Comparison of ENCODE assay signal across 30 cellular contexts in the genomic region with DNA sequence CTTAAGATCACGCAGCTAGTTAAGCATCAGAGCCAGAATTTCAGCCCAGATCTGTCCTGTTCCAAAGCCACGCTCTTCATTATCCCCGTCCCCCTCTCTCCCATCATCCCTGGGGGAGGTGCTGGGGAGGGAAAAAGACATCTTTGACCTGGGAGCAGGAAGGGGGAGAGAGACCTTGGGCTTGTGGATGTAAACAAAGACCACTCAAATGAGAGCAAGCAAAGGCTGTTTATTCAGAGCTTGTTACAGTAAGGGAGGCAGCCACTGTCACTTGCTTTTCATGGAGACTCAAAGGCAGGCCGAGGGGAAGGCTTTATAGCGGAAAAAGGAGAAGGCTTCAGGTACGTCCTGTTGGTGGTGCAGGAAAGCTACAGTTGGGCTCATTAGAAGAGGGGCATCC. TPM values are rescaled to one million over a fixed set of nuclear protein-coding genes. Genes with fewer than 3 reads are reported as not detected.
"Had no signal": no experiment of that assay in that cellular context is flagged by ENCODE, and none has a peak within 500 bp of the region (broad histone marks: within the 10 kb centered on the region; RNA-seq: fewer than 3 reads in every experiment).

No MANE protein-coding gene starts in this region.

- ATAC-seq: activated CD8-positive, alpha-beta T cell treated with anti-CD3 and anti-CD28 coated beads, Interleukin-2, amount 10 ng/mL, durations not matched to agents 7 days and 5 days had no signal

- H3K36me3 Mint-ChIP-seq: activated naive CD4-positive, alpha-beta T cell treated with anti-CD3 and anti-CD28 coated beads, Interleukin-2, amount 50 U/mL, for 24 hours; activated naive CD8-positive, alpha-beta T cell treated with anti-CD3 and anti-CD28 coated beads, Interleukin-2, amount 10 ng/mL, durations not matched to agents 7 days and 5 days had no signal

- H3K9me3 Mint-ChIP-seq: activated CD4-positive, alpha-beta T cell treated with anti-CD3 and anti-CD28 coated beads, Interleukin-2, amount 10 ng/mL, durations not matched to agents 24 days and 14 days; activated naive CD4-positive, alpha-beta T cell treated with anti-CD3 and anti-CD28 coated beads, Interleukin-2, amount 50 U/mL, for 24 hours; activated naive CD8-positive, alpha-beta T cell treated with anti-CD3 and anti-CD28 coated beads, Interleukin-2, amount 10 ng/mL, durations not matched to agents 7 days and 5 days; activated T-cell treated with anti-CD3 and anti-CD28 coated beads, Interleukin-2, amount 50 U/mL, for 24 hours; activated T-helper 2 cell treated with anti-CD3 and anti-CD28 coated beads, Interferon-gamma antibody, Interleukin-2, Interleukin-4, amounts not matched to agents 10 μg/mL and 5 μg/mL and 100 μg/mL, durations not matched to agents 14 hours and 24 hours and 36 hours had no signal

- H3K27ac Mint-ChIP-seq: activated CD4-positive, alpha-beta T cell treated with anti-CD3 and anti-CD28 coated beads, Interleukin-2, amount 10 ng/mL, durations not matched to agents 24 days and 14 days; activated CD8-positive, alpha-beta T cell treated with anti-CD3 and anti-CD28 coated beads, Interleukin-2, amount 10 ng/mL, durations not matched to agents 7 days and 5 days; activated naive CD4-positive, alpha-beta T cell treated with anti-CD3 and anti-CD28 coated beads, Interleukin-2, amount 50 U/mL, for 24 hours; activated naive CD8-positive, alpha-beta T cell treated with anti-CD3 and anti-CD28 coated beads, Interleukin-2, amount 10 ng/mL, durations not matched to agents 7 days and 5 days; activated T-cell treated with anti-CD3 and anti-CD28 coated beads, Interleukin-2, amount 50 U/mL, for 24 hours; activated T-helper 2 cell treated with anti-CD3 and anti-CD28 coated beads, Interferon-gamma antibody, Interleukin-2, Interleukin-4, amounts not matched to agents 10 μg/mL and 5 μg/mL and 100 μg/mL, durations not matched to agents 14 hours and 24 hours and 36 hours had no signal

- DNase-seq: activated CD4-positive, alpha-beta T cell treated with anti-CD3 and anti-CD28 coated beads, Interleukin-2, amount 10 ng/mL, durations not matched to agents 24 days and 14 days; activated CD4-positive, alpha-beta T cell treated with anti-CD3 and anti-CD28 coated beads, Interleukin-2, amount 50 U/mL, for 48 hours; activated CD8-positive, alpha-beta T cell treated with anti-CD3 and anti-CD28 coated beads, Interleukin-2, amount 10 ng/mL, durations not matched to agents 7 days and 5 days; activated gamma-delta T cell; activated naive CD4-positive, alpha-beta T cell treated with Interleukin-2 at 50 U/mL for 16 hours; activated naive CD8-positive, alpha-beta T cell treated with anti-CD3 and anti-CD28 coated beads, Interleukin-2, amount 10 ng/mL, durations not matched to agents 7 days and 5 days; activated T-cell treated with anti-CD3 and anti-CD28 coated beads, Interleukin-2, amount 50 U/mL, for 24 hours; amygdala; NCI-H1092 treated with DMSO at 0.1 percent for 48 hours; NCI-H1417; NCI-H146; NCI-H187; NCI-H2081; NCI-H226; NCI-H446 treated with DMSO at 0.1 percent for 48 hours; NCI-H524; NCI-H69; NK-92 treated with Interleukin-12 subunit alpha and Interleukin-12 subunit beta, amount 100 ng/mL, for 24 hours; OCI-M1; SHP77; SJCRH30 had no signal

- H3K27ac ChIP-seq: ascending aorta, cardiac muscle cell, SJCRH30, SK-N-MC had no signal

- H3K36me3 ChIP-seq: ascending aorta, cardiac muscle cell, SJCRH30 had no signal

- H3K4me3 Mint-ChIP-seq: activated CD4-positive, alpha-beta T cell treated with anti-CD3 and anti-CD28 coated beads, Interleukin-2, amount 10 ng/mL, durations not matched to agents 24 days and 14 days; activated CD8-positive, alpha-beta T cell treated with anti-CD3 and anti-CD28 coated beads, Interleukin-2, amount 10 ng/mL, durations not matched to agents 7 days and 5 days; activated naive CD4-positive, alpha-beta T cell treated with anti-CD3 and anti-CD28 coated beads, Interleukin-2, amount 50 U/mL, for 24 hours; activated naive CD8-positive, alpha-beta T cell treated with anti-CD3 and anti-CD28 coated beads, Interleukin-2, amount 10 ng/mL, durations not matched to agents 7 days and 5 days; activated T-cell treated with anti-CD3 and anti-CD28 coated beads, Interleukin-2, amount 50 U/mL, for 24 hours had no signal

- H3K4me1 ChIP-seq: SJCRH30 had no signal

- FAIRE-seq: TTC549 had no signal

- H3K9me3 ChIP-seq: ascending aorta, SJCRH30 had no signal

- H3K27me3 ChIP-seq: ascending aorta, SJCRH30 had no signal

- H3K4me3 ChIP-seq: ascending aorta, cardiac muscle cell, SJCRH30, SK-N-MC had no signal

RNA-seq across cellular contexts. Expression of a gene that starts 3.5 kb away (rescaled TPM):
- total RNA-seq: activated CD4-positive, alpha-beta T cell treated with anti-CD3 and anti-CD28 coated beads, Interleukin-2, amount 10 ng/mL, durations not matched to agents 24 days and 14 days; activated naive CD8-positive, alpha-beta T cell treated with anti-CD3 and anti-CD28 coated beads, Interleukin-2, amount 10 ng/mL, durations not matched to agents 7 days and 5 days; activated T-helper 2 cell treated with anti-CD3 and anti-CD28 coated beads, Interferon-gamma antibody, Interleukin-2, Interleukin-4, amounts not matched to agents 10 μg/mL and 5 μg/mL and 100 μg/mL, durations not matched to agents 14 hours and 24 hours and 36 hours; ascending aorta; cardiac muscle cell; M059J; T-helper 1 cell treated with Interleukin-12 subunit alpha and Interleukin-12 subunit beta and Interleukin-4 antibody, amounts not matched to agents 30 ng/mL and 1 ng/mL, for 36 hours; T-helper 2 cell treated with Interferon-gamma antibody and Interleukin-4, amounts not matched to agents 100 ng/mL and 5 ng/mL, for 36 hours had no signal
- polyA plus RNA-seq: cardiac muscle cell had no signal
